In the genomic region with DNA sequence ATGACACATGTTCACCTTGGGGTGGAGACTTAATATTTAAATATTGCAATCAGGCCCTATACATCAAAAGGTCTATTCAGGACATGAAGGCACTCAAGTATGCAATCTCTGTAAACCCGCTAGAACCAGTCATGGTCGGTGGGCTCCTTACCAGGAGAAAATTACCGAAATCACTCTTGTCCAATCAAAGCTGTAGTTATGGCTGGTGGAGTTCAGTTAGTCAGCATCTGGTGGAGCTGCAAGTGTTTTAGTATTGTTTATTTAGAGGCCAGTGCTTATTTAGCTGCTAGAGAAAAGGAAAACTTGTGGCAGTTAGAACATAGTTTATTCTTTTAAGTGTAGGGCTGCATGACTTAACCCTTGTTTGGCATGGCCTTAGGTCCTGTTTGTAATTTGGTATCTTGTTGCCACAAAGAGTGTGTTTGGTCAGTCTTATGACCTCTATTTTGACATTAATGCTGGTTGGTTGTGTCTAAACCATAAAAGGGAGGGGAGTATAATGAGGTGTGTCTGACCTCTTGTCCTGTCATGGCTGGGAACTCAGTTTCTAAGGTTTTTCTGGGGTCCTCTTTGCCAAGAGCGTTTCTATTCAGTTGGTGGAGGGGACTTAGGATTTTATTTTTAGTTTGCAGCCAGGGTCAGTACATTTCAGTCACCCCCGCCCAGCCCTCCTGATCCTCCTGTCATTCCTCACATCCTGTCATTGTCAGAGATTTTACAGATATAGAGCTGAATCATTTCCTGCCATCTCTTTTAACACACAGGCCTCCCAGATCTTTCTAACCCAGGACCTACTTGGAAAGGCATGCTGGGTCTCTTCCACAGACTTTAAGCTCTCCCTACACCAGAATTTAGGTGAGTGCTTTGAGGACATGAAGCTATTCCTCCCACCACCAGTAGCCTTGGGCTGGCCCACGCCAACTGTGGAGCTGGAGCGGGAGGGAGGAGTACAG, we compare ENCODE assay signal across 9 cellular contexts.
A peak's percentile ranks its signal among the peaks of the same experiment; 100 is the strongest.
DNase-seq lines count a peak whose midpoint lies in the region; ATAC-seq and TF ChIP-seq lines count a peak whose summit lies in the region.
"Had no signal": no experiment of that assay in that cellular context is flagged by ENCODE, and none has a peak within 500 bp of the region (broad histone marks: within the 10 kb centered on the region; RNA-seq: fewer than 3 reads in every experiment).

No MANE protein-coding gene starts in this region.

- no peak overlapping the region for H4K5ac ChIP-seq in mesendoderm (ENCODE audit: low read length)

- no peaks in the 10 kb centered on the region for H3K79me1 ChIP-seq in mesendoderm (ENCODE audit: low read length)

- no peak overlapping the region for H3K56ac ChIP-seq in mesendoderm (ENCODE audit: low read length)

- H3K4me1 ChIP-seq in adipocyte (ENCODE audit: control insufficient read depth, insufficient read depth, low read length) (peaks cover 25% of the 10 kb centered on the region), mesendoderm (ENCODE audit: control insufficient read depth, low read depth, low read length) (peaks cover 5% of the 10 kb centered on the region), sigmoid colon (no peaks in the 10 kb centered on the region)

- no peak overlapping the region for H3K4me2 ChIP-seq in mesendoderm (ENCODE audit: low read length)

- no peak overlapping the region for H3K4ac ChIP-seq in mesendoderm (ENCODE audit: low read depth, low read length)

- intact Hi-C loops in sigmoid colon (cut with DNase I): no loop called here

- H2BK15ac ChIP-seq in mesendoderm (replicated peaks; ENCODE audit: low read depth): no peak overlapping the region

- H3K36me3 ChIP-seq in adipocyte (ENCODE audit: control insufficient read depth, insufficient read depth, low read length, severe bottlenecking) (peaks cover 13% of the 10 kb centered on the region), mesendoderm (ENCODE audit: control insufficient read depth, insufficient read depth, low read length) (peaks cover 2% of the 10 kb centered on the region), sigmoid colon (no peaks in the 10 kb centered on the region)

- peak overlapping the region; percentile 25 for H3K9ac ChIP-seq in adipocyte (ENCODE audit: low read length)
- no peak overlapping the region for H3K9ac ChIP-seq in mesendoderm (ENCODE audit: low read length)

- DNase-seq in ELR (ENCODE audit: low read depth) (peak; percentile 90), HS-27A (ENCODE audit: low read depth) (peak; percentile 42), adipocyte (ENCODE audit: low read depth) (peak; percentile 66), mesendoderm (peak; percentile 88), sigmoid colon (no peak), substantia nigra (lab: John Stamatoyannopoulos, UW) (no peak), NOMO-1 treated with dmso at 0.1 percent for 144 hours (lab: John Stamatoyannopoulos, UW; ENCODE audit: unreplicated experiment) (no peak)

- H3K27ac ChIP-seq in mesendoderm (ENCODE audit: low read depth, low read length): peak overlapping the region; percentile 51
- H3K27ac ChIP-seq in sigmoid colon: no peak overlapping the region
- H3K27ac ChIP-seq in substantia nigra (ENCODE audit: low read depth, low read length, poor library complexity, severe bottlenecking): no peak overlapping the region

- H3K4me3 ChIP-seq in adipocyte (ENCODE audit: low read length) (no peak overlapping the region), mesendoderm (ENCODE audit: low read length) (no peak overlapping the region), sigmoid colon (no peak overlapping the region)
- H3K4me3 ChIP-seq: skin epidermis had no signal

- H3K9me3 ChIP-seq in adipocyte (ENCODE audit: control insufficient read depth, low read length): no peaks in the 10 kb centered on the region
- no peaks in the 10 kb centered on the region for H3K9me3 ChIP-seq in sigmoid colon

- TF ChIP-seq POLR2A in sigmoid colon (IDR thresholded peaks at IDR 0.05): no peak

- no peak overlapping the region for H2AK5ac ChIP-seq in mesendoderm (ENCODE audit: low read length)

- no peak overlapping the region for H2BK120ac ChIP-seq in mesendoderm (ENCODE audit: low read depth, low read length)

- ATAC-seq in HG02852 (IDR thresholded peaks at IDR 0.05; ENCODE audit: unreplicated experiment): no peak

- TF ChIP-seq CTCF in sigmoid colon (IDR thresholded peaks at IDR 0.05): no peak

- WGBS in mesendoderm (ENCODE audit: extremely low coverage, insufficient coverage, low lambda C conversion rate): no CpG with 5 or more reads among the region's 7 CpGs
- WGBS in sigmoid colon, 2 donors: 70 to 72% methylated on average over 7 of the region's 7 CpGs

- H3K27me3 ChIP-seq in adipocyte (replicated peaks; ENCODE audit: control insufficient read depth, insufficient read depth, low read length) (no peaks in the 10 kb centered on the region), mesendoderm (ENCODE audit: insufficient read depth, low read length, poor library complexity) (no peaks in the 10 kb centered on the region), sigmoid colon (no peaks in the 10 kb centered on the region)

- H3K23ac ChIP-seq in mesendoderm (ENCODE audit: low read length): no peak overlapping the region

- no peak for TF ChIP-seq EP300 in sigmoid colon (IDR thresholded peaks at IDR 0.05)

- no peak overlapping the region for H4K8ac ChIP-seq in mesendoderm (ENCODE audit: low read depth, low read length)

- H3K18ac ChIP-seq in mesendoderm (ENCODE audit: low read length): no peak overlapping the region

- peak overlapping the region; percentile 17 for H2BK5ac ChIP-seq in mesendoderm (ENCODE audit: low read length)

- no peaks in the 10 kb centered on the region for H3K79me2 ChIP-seq in mesendoderm (ENCODE audit: control insufficient read depth, insufficient read depth, low read length)

Comparison
In these comparisons a context has a peak if more than half of its experiments do, and no peak if none do; other contexts are left out.
1. DNase-seq: peak in ELR (single experiment), HS-27A (single experiment), adipocyte (single experiment) and mesendoderm (single experiment); none in sigmoid colon (single experiment), substantia nigra (0 of 49) and NOMO-1 treated with dmso at 0.1 percent for 144 hours (single experiment).